ENCODE assay signal across 20 cellular contexts in the genomic region with DNA sequence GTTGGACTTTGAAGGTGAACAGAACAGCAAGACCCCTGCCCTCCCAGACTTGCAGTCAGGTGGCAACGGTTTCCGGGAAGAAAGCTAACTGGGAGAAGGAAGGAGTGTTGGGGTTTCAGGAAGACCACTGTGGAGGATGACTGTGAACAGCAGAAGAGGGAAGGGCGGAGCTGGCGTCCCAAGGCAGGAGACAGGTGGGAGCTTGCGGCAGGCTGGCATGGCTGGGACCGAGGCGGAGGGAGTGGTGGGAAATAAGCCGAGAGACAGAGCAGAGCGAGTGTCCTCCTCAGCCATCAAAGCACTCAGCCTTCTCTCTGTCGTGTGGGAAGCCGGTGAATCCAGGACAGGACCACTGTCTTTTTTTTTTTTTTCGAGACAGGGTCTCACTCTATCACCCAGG.
DNase-seq lines count a peak whose midpoint lies in the region; ATAC-seq, FAIRE-seq and TF ChIP-seq lines count a peak whose summit lies in the region.
"Had no signal": no experiment of that assay in that cellular context is flagged by ENCODE, and none has a peak within 500 bp of the region (broad histone marks: within the 10 kb centered on the region; RNA-seq: fewer than 3 reads in every experiment).

No MANE protein-coding gene starts in this region.

- no peak overlapping the region for H3K27ac ChIP-seq in GM23338 (ENCODE audit: low read depth)
- H3K27ac ChIP-seq in H1 (ENCODE audit: low read depth, low read length): no peak overlapping the region
- H3K27ac ChIP-seq: 22Rv1 had no signal

- no peak overlapping the region for H3K56ac ChIP-seq in H1 (replicated peaks; ENCODE audit: insufficient read length, low read depth, low read length)

- H3K9ac ChIP-seq in H1 (replicated peaks in 1 of 4; ENCODE audit: extremely low read depth in 1 of 4, low read depth in 3 of 4, low read length in 3 of 4): no peak overlapping the region

- TF ChIP-seq EP300 in H1 (IDR thresholded peaks at IDR 0.05; ENCODE audit: borderline replicate concordance in 1 of 2, low read depth in 2 of 2, low read length in 2 of 2): no peak

- no peak overlapping the region for H2BK20ac ChIP-seq in H1 (ENCODE audit: low read length)

- CTCF ChIA-PET in activated CD4-positive, alpha-beta T cell treated with anti-CD3 and anti-CD28 coated beads, Interleukin-2, amount 10 ng/mL, durations not matched to agents 7 days and 5 days (lab: Charles Lee): no interaction called here
- CTCF ChIA-PET in H1 (lab: Charles Lee; ENCODE audit: partially characterized antibody): interaction anchor here (0.9 to 6.2 kb wide), 11 partner anchors 9 to 525 kb away, joined by 3 to 59 read pairs (median 7); no protein-coding TSS in a partner anchor

- H4K20me1 ChIP-seq in GM23338 (replicated peaks; ENCODE audit: insufficient read depth) (no peaks in the 10 kb centered on the region), H1 (replicated peaks in 1 of 2; ENCODE audit: control insufficient read depth in 1 of 2, insufficient read depth in 2 of 2, low read length in 2 of 2) (no peaks in the 10 kb centered on the region)

- H2BK12ac ChIP-seq in H1 (ENCODE audit: low read depth, low read length): peak overlapping the region; percentile 39; the same call in 1 of the 2 replicates

- 95% methylated on average over 11 of the region's 12 CpGs; no CpG with 5 or more reads in 1 of the 2 experiments for WGBS in H1 (ENCODE audit: extremely low coverage in 1 of 2, insufficient coverage in 1 of 2, insufficient read length in 1 of 2, insufficient replicate concordance in 2 of 2, low coverage in 1 of 2, low lambda C conversion rate in 2 of 2, missing lambda C conversion rate in 1 of 2), 2 experiments

- H3K27me3 ChIP-seq in GM23338 (ENCODE audit: insufficient read depth) (no peaks in the 10 kb centered on the region), H1 (replicated peaks in 1 of 4; ENCODE audit: control insufficient read depth in 3 of 4, extremely low read depth in 1 of 4, insufficient read depth in 3 of 4, low read length in 3 of 4) (no peaks in the 10 kb centered on the region)

- no peak overlapping the region for H2AFZ ChIP-seq in GM23338
- no peak overlapping the region for H2AFZ ChIP-seq in H1 (ENCODE audit: low read length)

- peak overlapping the region; percentile 67; the same call in 1 of the 2 replicates for H3K18ac ChIP-seq in H1 (ENCODE audit: extremely low read depth, low read length)

- no peak overlapping the region for H3K4me3 ChIP-seq in GM23338
- no peak overlapping the region for H3K4me3 ChIP-seq in H1 (ENCODE audit: extremely low read depth in 1 of 4, insufficient read depth in 2 of 4, low read depth in 3 of 4, low read length in 4 of 4)
- H3K4me3 ChIP-seq: HAP-1 had no signal

- no peak for TF ChIP-seq RAD21 in H1 (IDR thresholded peaks at IDR 0.05 in 1 of 2, conservative IDR thresholded peaks at IDR 0.05 in 1 of 2; ENCODE audit: low read depth in 2 of 2, low read length in 2 of 2)

- POLR2A ChIA-PET in activated CD4-positive, alpha-beta T cell treated with anti-CD3 and anti-CD28 coated beads, Interleukin-2, amount 10 ng/mL, durations not matched to agents 7 days and 5 days (lab: Charles Lee): no interaction called here
- POLR2A ChIA-PET in H1 (lab: Charles Lee; ENCODE audit: partially characterized antibody): no interaction called here

- no peak overlapping the region for H4K8ac ChIP-seq in H1 (ENCODE audit: extremely low read depth, insufficient read depth, low read length)

- FAIRE-seq in H1 (lab: Jason Lieb, UNC): no peak
- FAIRE-seq: D721Med, G401.6, GM12891 had no signal

- H3K9me3 ChIP-seq in H1 (ENCODE audit: insufficient read depth in 2 of 2, low read depth in 1 of 2, low read length in 1 of 2): no peaks in the 10 kb centered on the region
- H3K9me3 ChIP-seq: HAP-1 had no signal

- no peak for DNase-seq in activated CD4-positive, alpha-beta T cell treated with anti-CD3 and anti-CD28 coated beads, Interleukin-2, amount 10 ng/mL, durations not matched to agents 7 days and 5 days
- no peak for DNase-seq in activated CD4-positive, alpha-beta T cell treated with anti-CD3 and anti-CD28 coated beads, Interleukin-2, amount 50 U/mL, for 48 hours
- DNase-seq in GM23338 (ENCODE audit: low spot score): no peak
- DNase-seq in H1 (ENCODE audit: low read depth in 1 of 2, low spot score in 2 of 2): no peak
- peak; percentile 59 for DNase-seq in posterior vena cava (ENCODE audit: low spot score)
- no peak for DNase-seq in left lobe of liver (ENCODE audit: low spot score)
- no peak for DNase-seq in nucleus accumbens (lab: John Stamatoyannopoulos, UW)
- DNase-seq: CD8-positive, alpha-beta T cell; COR-L47; DMS153; DMS79 treated with DMSO at 0.1 percent for 48 hours; EL; GOT3 had no signal

- H3K36me3 Mint-ChIP-seq in activated CD4-positive, alpha-beta T cell treated with anti-CD3 and anti-CD28 coated beads, Interleukin-2, amount 10 ng/mL, durations not matched to agents 7 days and 5 days (ENCODE audit: low read depth): peaks cover 5% of the 10 kb centered on the region
- H3K36me3 Mint-ChIP-seq in GM23338 (ENCODE audit: low read depth): no peaks in the 10 kb centered on the region

- ATAC-seq in GM23338 (no peak), left lobe of liver (no peak), GM19351 (IDR thresholded peaks at IDR 0.05; ENCODE audit: unreplicated experiment) (no peak)
- ATAC-seq: CD8-positive, alpha-beta T cell had no signal

- peak overlapping the region; percentile 60 for H3K27ac Mint-ChIP-seq in activated CD4-positive, alpha-beta T cell treated with anti-CD3 and anti-CD28 coated beads, Interleukin-2, amount 10 ng/mL, durations not matched to agents 7 days and 5 days
- H3K27ac Mint-ChIP-seq in GM23338: peak overlapping the region; percentile 14; the same call in 1 of the 2 replicates
- H3K27ac Mint-ChIP-seq: CD8-positive, alpha-beta T cell had no signal

- H3K79me1 ChIP-seq in H1 (ENCODE audit: low read depth, low read length): no peaks in the 10 kb centered on the region

- H3K79me2 ChIP-seq in GM23338 (replicated peaks; ENCODE audit: insufficient read depth): no peaks in the 10 kb centered on the region
- H3K79me2 ChIP-seq in H1 (ENCODE audit: control insufficient read depth in 1 of 2, insufficient read depth in 2 of 2, low read length in 2 of 2): no peaks in the 10 kb centered on the region

- no peaks in the 10 kb centered on the region for H3K23me2 ChIP-seq in H1 (ENCODE audit: low read depth, low read length)

- no peak overlapping the region for H2AK5ac ChIP-seq in H1 (ENCODE audit: low read depth, low read length)

- H3K4me2 ChIP-seq in GM23338 (no peak overlapping the region), H1 (ENCODE audit: insufficient read depth in 1 of 2, low read depth in 2 of 2, low read length in 2 of 2) (no peak overlapping the region)

- H3K9me2 ChIP-seq in GM23338 (ENCODE audit: insufficient read depth): 0 out of 2 replicates have a peak, but pooled peaks cover 10% of the 10 kb centered on the region

- no peaks in the 10 kb centered on the region for H3K9me3 Mint-ChIP-seq in activated CD4-positive, alpha-beta T cell treated with anti-CD3 and anti-CD28 coated beads, Interleukin-2, amount 10 ng/mL, durations not matched to agents 7 days and 5 days
- peaks cover 5% of the 10 kb centered on the region; the same call in 2 of the 3 replicates for H3K9me3 Mint-ChIP-seq in GM23338
- H3K9me3 Mint-ChIP-seq: CD14-positive monocyte; CD8-positive, alpha-beta T cell had no signal

- no peak overlapping the region for H3K14ac ChIP-seq in H1 (ENCODE audit: insufficient read length)

- H3K4ac ChIP-seq in H1 (replicated peaks; ENCODE audit: insufficient read length, low read depth, low read length): no peak overlapping the region

- H3K4me3 Mint-ChIP-seq in activated CD4-positive, alpha-beta T cell treated with anti-CD3 and anti-CD28 coated beads, Interleukin-2, amount 10 ng/mL, durations not matched to agents 7 days and 5 days: no peak overlapping the region
- no peak overlapping the region for H3K4me3 Mint-ChIP-seq in GM23338
- H3K4me3 Mint-ChIP-seq: CD14-positive monocyte; CD8-positive, alpha-beta T cell had no signal

- H2BK5ac ChIP-seq in H1 (ENCODE audit: low read depth, low read length): no peak overlapping the region

- no peak for TF ChIP-seq POLR2A in H1 (IDR thresholded peaks at IDR 0.05; ENCODE audit: control extremely low read depth in 1 of 2, low read depth in 2 of 2, low read length in 2 of 2)

- H4K5ac ChIP-seq in H1 (ENCODE audit: insufficient read length, low read depth, low read length): no peak overlapping the region

- H3K4me1 ChIP-seq in GM23338 (ENCODE audit: insufficient read depth) (peaks cover 29% of the 10 kb centered on the region), H1 (replicated peaks in 1 of 4; ENCODE audit: control insufficient read depth in 3 of 4, insufficient read depth in 4 of 4, low read length in 3 of 4) (peaks cover 13 to 33% (median 22%) of the 10 kb centered on the region in 4 experiments)

- H2BK120ac ChIP-seq in H1 (replicated peaks; ENCODE audit: low read depth, low read length): no peak overlapping the region

- H3K27me3 Mint-ChIP-seq in activated CD4-positive, alpha-beta T cell treated with anti-CD3 and anti-CD28 coated beads, Interleukin-2, amount 10 ng/mL, durations not matched to agents 7 days and 5 days: no peaks in the 10 kb centered on the region
- peaks cover 31% of the 10 kb centered on the region for H3K27me3 Mint-ChIP-seq in GM23338 (ENCODE audit: insufficient read depth, low read depth, poor library complexity)

- 0 out of 2 replicates have a peak overlapping the region, but pooled peaks have one; percentile 10 for H2BK15ac ChIP-seq in H1 (ENCODE audit: low read length)

- peaks cover 11% of the 10 kb centered on the region; the same call in 1 of the 2 replicates for H3F3A ChIP-seq in GM23338 (replicated peaks; ENCODE audit: low read depth)

- no peaks in the 10 kb centered on the region for H3K36me3 ChIP-seq in GM23338 (ENCODE audit: insufficient read depth)
- H3K36me3 ChIP-seq in H1 (ENCODE audit: control insufficient read depth in 2 of 4, insufficient read depth in 4 of 4, low read length in 3 of 4): no peaks in the 10 kb centered on the region
- H3K36me3 ChIP-seq: HAP-1 had no signal

- TF ChIP-seq CTCF in GM23338 (conservative IDR thresholded peaks at IDR 0.05; ENCODE audit: low read depth in 2 of 2) (no peak), H1 (IDR thresholded peaks at IDR 0.05; ENCODE audit: control extremely low read depth in 1 of 3, insufficient read depth in 1 of 3, low read depth in 1 of 3, low read length in 3 of 3) (no peak)

- H3K23ac ChIP-seq in H1 (ENCODE audit: insufficient read length): no peak overlapping the region

- H4K91ac ChIP-seq in H1 (replicated peaks; ENCODE audit: insufficient read length, low read length): peak overlapping the region; percentile 48

- intact Hi-C loops in posterior vena cava (cut with DNase I): loop anchor here in 1 of 2 donors (5.0 kb wide), 1 partner anchor 176 kb away; no protein-coding TSS in a partner anchor

- H3K4me1 Mint-ChIP-seq in activated CD4-positive, alpha-beta T cell treated with anti-CD3 and anti-CD28 coated beads, Interleukin-2, amount 10 ng/mL, durations not matched to agents 7 days and 5 days: peaks cover 20% of the 10 kb centered on the region
- H3K4me1 Mint-ChIP-seq in GM23338: peaks cover 67% of the 10 kb centered on the region
- H3K4me1 Mint-ChIP-seq: CD14-positive monocyte had no signal

TF ChIP-seq in GM23338, 12 proteins besides CTCF, POLR2A, EP300 and RAD21 (continues in another document):
- no peak for TF ChIP-seq STAT1 (IDR thresholded peaks at IDR 0.05; ENCODE audit: unreplicated experiment)

TF ChIP-seq in H1, 55 proteins besides CTCF, POLR2A, EP300 and RAD21 (continues in another document):
- no peak for TF ChIP-seq RXRA (IDR thresholded peaks at IDR 0.05; ENCODE audit: insufficient read depth, low read depth, low read length)
